Comparison of ENCODE assay signal across 8 cellular contexts in genomic region chr2:205683179-205683978, GRCh38. TPM values are rescaled to one million over a fixed set of nuclear protein-coding genes. Genes with fewer than 3 reads are reported as not detected.
DNase-seq lines count a peak whose midpoint lies in the region; ATAC-seq and TF ChIP-seq lines count a peak whose summit lies in the region.

No MANE protein-coding gene starts in this region.

- H3K4me3 ChIP-seq in Panc1 (ENCODE audit: low read depth in 2 of 2, low read length in 2 of 2), result peak overlapping the region; percentile 53 to 55
- peak overlapping the region; percentile 77 for H3K4me3 ChIP-seq in epithelial cell of proximal tubule (ENCODE audit: low read depth, low read length)

- peaks cover 2% of the 10 kb centered on the region; the same call in 1 of the 2 replicates for H3K4me1 ChIP-seq in Panc1 (ENCODE audit: control insufficient read depth, insufficient read depth, low read length)

- H3K27ac ChIP-seq in Panc1 (ENCODE audit: low read length), result no peak overlapping the region

- no peaks in the 10 kb centered on the region for H3K36me3 ChIP-seq in Panc1 (ENCODE audit: control insufficient read depth, insufficient read depth, low read length)

- BruUV-seq in Panc1 (replicated peaks; lab: Mats Ljungman, UMichigan), result no TSS peak

- H3K9me3 ChIP-seq in Panc1 (ENCODE audit: control insufficient read depth, insufficient read depth, low read depth, low read length), result no peaks in the 10 kb centered on the region

- POLR2A ChIA-PET in Panc1 (lab: Charles Lee), result no interaction called here

- no peaks in the 10 kb centered on the region for H3K27me3 Mint-ChIP-seq in osteocyte (ENCODE audit: unreplicated experiment)

- TF ChIP-seq CTCF in Panc1 (IDR thresholded peaks at IDR 0.05), result no peak
- TF ChIP-seq CTCF in epithelial cell of proximal tubule (conservative IDR thresholded peaks at IDR 0.05; ENCODE audit: low read depth, low read length), result no peak
- TF ChIP-seq CTCF in osteocyte (IDR thresholded peaks at IDR 0.05), result no peak

- CTCF ChIA-PET in Panc1 (lab: Charles Lee), result interaction anchor here (1.3 kb wide), 1 partner anchor 812 kb away, joined by 4 read pairs; no protein-coding TSS in a partner anchor

- no peaks in the 10 kb centered on the region for H3K36me3 Mint-ChIP-seq in osteocyte (ENCODE audit: unreplicated experiment)

- no peaks in the 10 kb centered on the region for H3K9me3 Mint-ChIP-seq in osteocyte (ENCODE audit: unreplicated experiment)

- ATAC-seq in Panc1 (no peak), GM21360 (IDR thresholded peaks at IDR 0.05; ENCODE audit: unreplicated experiment) (no peak)

- intact Hi-C loops in Panc1 (cut with micrococcal nuclease; ENCODE audit: unreplicated experiment), result loop anchor here (5.0 to 10.0 kb wide), 2 partner anchors 659 to 1356 kb away; no protein-coding TSS in a partner anchor

- H3K4me3 Mint-ChIP-seq in osteocyte (ENCODE audit: unreplicated experiment), result peak overlapping the region; percentile 83

- peak overlapping the region; percentile 80 for H3K27ac Mint-ChIP-seq in osteocyte (ENCODE audit: unreplicated experiment)

- in situ Hi-C loops in Panc1 (cut with HindIII; ENCODE audit: low pct_unique_long_range_greater_than_20kb, low sequenced_read_pairs), result no loop called here

- peaks cover 67% of the 10 kb centered on the region for H3K4me1 Mint-ChIP-seq in osteocyte (ENCODE audit: unreplicated experiment)

- DNase-seq in DMS53 treated with DMSO at 0.1 percent for 48 hours (lab: John Stamatoyannopoulos, UW; ENCODE audit: unreplicated experiment) (peak; percentile 18), Panc1 (ENCODE audit: low read depth, low spot score) (no peak), epithelial cell of proximal tubule (ENCODE audit: low read depth) (no peak), osteocyte (ENCODE audit: extremely low spot score, unreplicated experiment) (no peak), GM19238 (ENCODE audit: insufficient read length, low spot score) (no peak), NCI-H748 (lab: John Stamatoyannopoulos, UW; ENCODE audit: unreplicated experiment) (no peak)
- DNase-seq in effector CD4-positive, alpha-beta T cell, result no peak

- H3K27me3 ChIP-seq in Panc1 (ENCODE audit: control insufficient read depth, insufficient read depth, low read length), result peaks cover 22% of the 10 kb centered on the region

RNA-seq across cellular contexts. Expression of gene NRP2, which starts 1.1 kb away (rescaled TPM):
- 6.7 TPM for total RNA-seq in Panc1 (2021; ENCODE audit: unreplicated experiment)
- 5.3 TPM for polyA plus RNA-seq in Panc1 (2012; ENCODE audit: insufficient read length)
- 30.4 and 36.5 TPM in 2 replicates for total RNA-seq in epithelial cell of proximal tubule
- 52.4 and 58.4 TPM in 2 replicates for total RNA-seq in osteocyte
